Comparison of ENCODE assay signal across 8 cellular contexts in the genomic region with DNA sequence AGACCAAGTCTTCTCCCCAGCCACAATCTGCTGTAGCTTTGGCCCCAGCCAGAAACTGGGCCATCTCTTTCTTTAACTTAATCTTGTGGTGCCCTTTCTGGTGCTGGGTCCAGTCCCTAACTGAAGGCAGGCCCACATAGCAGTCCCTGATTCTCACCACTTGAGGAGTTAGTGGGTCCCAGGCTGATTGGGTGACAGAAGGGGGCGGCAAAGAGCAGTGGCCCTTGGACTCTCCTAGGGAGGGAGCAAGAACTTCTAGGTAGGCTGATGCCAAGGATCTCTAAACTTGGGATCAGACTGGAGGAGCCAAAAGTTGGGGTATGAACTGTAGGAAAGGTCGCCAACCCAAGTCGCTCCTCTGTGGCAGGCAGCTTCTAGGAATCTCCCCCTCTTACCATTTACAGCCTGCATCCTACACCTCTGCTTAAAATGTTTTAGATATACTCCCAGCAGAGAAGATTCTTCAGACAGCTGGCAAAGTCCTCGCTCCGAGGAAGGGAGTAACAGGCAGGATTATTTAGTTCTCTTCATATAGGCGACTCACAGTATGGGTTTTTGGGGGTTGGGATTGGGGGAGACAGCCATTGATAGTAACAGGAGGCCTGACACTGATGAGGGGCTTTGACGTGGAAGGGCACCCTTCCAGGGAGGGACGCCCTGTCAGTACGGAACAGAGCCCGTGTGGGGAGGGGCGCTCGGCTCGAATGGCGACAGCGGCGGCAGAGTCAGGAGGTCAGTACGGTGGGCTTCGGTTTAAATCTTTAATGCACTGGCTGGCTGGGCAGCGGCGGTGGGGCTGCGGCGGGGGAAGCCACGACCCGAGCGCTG. TPM values are rescaled to one million over a fixed set of nuclear protein-coding genes. Genes with fewer than 3 reads are reported as not detected.
DNase-seq lines count a peak whose midpoint lies in the region; ATAC-seq, FAIRE-seq and TF ChIP-seq lines count a peak whose summit lies in the region.

No MANE protein-coding gene starts in this region.

- H3K36me3 ChIP-seq in subcutaneous abdominal adipose tissue (ENCODE audit: control insufficient read depth in 5 of 5, insufficient read depth in 5 of 5, low read length in 5 of 5): peaks cover 2 to 35% (median 25%) of the 10 kb centered on the region in 5 donors

- peaks cover 37% of the 10 kb centered on the region for H3K36me3 Mint-ChIP-seq in nephron progenitor cell (ENCODE audit: low read depth)

- H3K4me1 Mint-ChIP-seq in nephron progenitor cell: peaks cover 31% of the 10 kb centered on the region

- H3K27ac Mint-ChIP-seq in nephron progenitor cell: peak overlapping the region; percentile 66

- no peaks in the 10 kb centered on the region for H3K27me3 ChIP-seq in subcutaneous abdominal adipose tissue (ENCODE audit: control insufficient read depth in 5 of 5, insufficient read depth in 4 of 5, low read length in 5 of 5)

- H3K4me3 ChIP-seq in fibroblast of villous mesenchyme (ENCODE audit: low read depth, low read length) (peak overlapping the region; percentile 69), subcutaneous abdominal adipose tissue (ENCODE audit: low read depth in 1 of 5, low read length in 5 of 5) (peak overlapping the region; percentile 63 to 75 (median 70))

- H3K27ac ChIP-seq in subcutaneous abdominal adipose tissue (ENCODE audit: low read depth, low read length): peak overlapping the region; percentile 84

- H3K9ac ChIP-seq in subcutaneous abdominal adipose tissue (ENCODE audit: low read length in 5 of 5): peak overlapping the region; percentile 38 to 73 (median 56)

- no peaks in the 10 kb centered on the region for H3K9me3 ChIP-seq in subcutaneous abdominal adipose tissue (ENCODE audit: control insufficient read depth in 5 of 5, low read length in 5 of 5)

- peak overlapping the region; percentile 85 for H3K4me3 Mint-ChIP-seq in nephron progenitor cell

- peaks cover 6% of the 10 kb centered on the region for H3K9me3 Mint-ChIP-seq in nephron progenitor cell

- in situ Hi-C loops in GM13976 (cut with MboI; ENCODE audit: low sequenced_read_pairs, unreplicated experiment): no loop called here

- DNase-seq in A172 (ENCODE audit: low spot score) (peak; percentile 26), GM13976 (ENCODE audit: low spot score) (peak; percentile 76), RCC 7860 (ENCODE audit: low spot score) (peak; percentile 40), fibroblast of villous mesenchyme (ENCODE audit: low read depth) (peak; percentile 76), nephron progenitor cell (peak; percentile 81)
- peak; percentile 49 for DNase-seq in activated effector memory CD4-positive, alpha-beta T cell treated with Interleukin-2 at 50 U/mL for 16 hours

- H3K4me1 ChIP-seq in subcutaneous abdominal adipose tissue (ENCODE audit: control insufficient read depth in 5 of 5, insufficient read depth in 5 of 5, low read length in 5 of 5): peaks cover 0 to 28% (median 20%) of the 10 kb centered on the region in 5 donors

- TF ChIP-seq CTCF in GM13976 (IDR thresholded peaks at IDR 0.05; ENCODE audit: borderline replicate concordance, control extremely low read depth, extremely low read depth, insufficient read depth, missing control alignments) (peak; percentile 78), fibroblast of villous mesenchyme (IDR thresholded peaks at IDR 0.05; ENCODE audit: insufficient read depth, low read depth, low read length) (peak; percentile 96), nephron progenitor cell (IDR thresholded peaks at IDR 0.05) (peak; percentile 72)

- FAIRE-seq in RCC 7860 (lab: Jason Lieb, UNC): no peak

- H3K27me3 Mint-ChIP-seq in nephron progenitor cell (ENCODE audit: low read depth, poor library complexity): peaks cover 6% of the 10 kb centered on the region

- ATAC-seq in HG03159 (IDR thresholded peaks at IDR 0.05; ENCODE audit: unreplicated experiment): peak; percentile 60

RNA-seq across cellular contexts. Expression of gene CCL27, which starts 2.0 kb away (rescaled TPM):
- total RNA-seq in A172 (2014; rRNA removed; shearing (Covaris generic)): 2.2 TPM in 1 of 2 replicates, not detected in the other
- total RNA-seq in fibroblast of villous mesenchyme: not detected in 2 replicates

RNA-seq across cellular contexts. Expression of gene IL11RA, which starts 12.5 kb away (rescaled TPM):
- 9.3 and 10.9 TPM in 2 replicates for total RNA-seq in A172 (2014; rRNA removed; shearing (Covaris generic))
- 8.2 and 14.8 TPM in 2 replicates for total RNA-seq in fibroblast of villous mesenchyme

RNA-seq across cellular contexts. Expression of gene GALT, which starts 18.0 kb away (rescaled TPM):
- 19.5 and 21.1 TPM in 2 replicates for total RNA-seq in A172 (2014; rRNA removed; shearing (Covaris generic))
- total RNA-seq in fibroblast of villous mesenchyme: 34.1 and 36.7 TPM in 2 replicates

RNA-seq across cellular contexts. Expression of gene CCL19, which starts 26.6 kb away (rescaled TPM):
- not detected in 2 replicates for total RNA-seq in A172 (2014; rRNA removed; shearing (Covaris generic))
- not detected in 2 replicates for total RNA-seq in fibroblast of villous mesenchyme

RNA-seq across cellular contexts. Expression of gene SIGMAR1, which starts 26.9 kb away (rescaled TPM):
- total RNA-seq in A172 (2014; rRNA removed; shearing (Covaris generic)): 94.0 and 107 TPM in 2 replicates
- total RNA-seq in fibroblast of villous mesenchyme: 71.7 and 76.7 TPM in 2 replicates

Comparison
In these comparisons a context has a peak if more than half of its experiments do, and no peak if none do; other contexts are left out.
1. Peak in every context shown above with its lines: DNase-seq, ATAC-seq, H3K4me3 ChIP-seq and H3K27ac ChIP-seq.
2. DNase-seq: peak in every context shown above with its lines; median percentile 81 in nephron progenitor cell; 76 in GM13976; 76 in fibroblast of villous mesenchyme; 49 in activated effector memory CD4-positive, alpha-beta T cell treated with Interleukin-2 at 50 U/mL for 16 hours; 40 in RCC 7860; 26 in A172.